Comparison of ENCODE assay signal across 1 cellular context in genomic region chr12:66149702-66150398, GRCh38.
TF ChIP-seq lines count a peak whose summit lies in the region.

No MANE protein-coding gene starts in this region.

TF ChIP-seq in K562, 482 proteins besides CTCF, POLR2A, EP300 and RAD21 (continued from another document and continues in another):
- no peak for TF ChIP-seq L3MBTL2 (IDR thresholded peaks at IDR 0.05)
- no peak for TF ChIP-seq ZNF589 (CRISPR knock-in tag; IDR thresholded peaks at IDR 0.05; ENCODE audit: low read depth)
- TF ChIP-seq COPS2 (conservative IDR thresholded peaks at IDR 0.05): no peak
- peak; percentile 38; the same call in 1 of the 2 replicates for TF ChIP-seq SMARCA4 (IDR thresholded peaks at IDR 0.05)
- no peak for TF ChIP-seq RERE (CRISPR knock-in tag; IDR thresholded peaks at IDR 0.05; ENCODE audit: borderline replicate concordance)
- TF ChIP-seq SMARCA5 (IDR thresholded peaks at IDR 0.05): no peak
- TF ChIP-seq KDM1A (IDR thresholded peaks at IDR 0.05): no peak
- TF ChIP-seq HDGF (IDR thresholded peaks at IDR 0.05): no peak
- TF ChIP-seq, protein P1, sequence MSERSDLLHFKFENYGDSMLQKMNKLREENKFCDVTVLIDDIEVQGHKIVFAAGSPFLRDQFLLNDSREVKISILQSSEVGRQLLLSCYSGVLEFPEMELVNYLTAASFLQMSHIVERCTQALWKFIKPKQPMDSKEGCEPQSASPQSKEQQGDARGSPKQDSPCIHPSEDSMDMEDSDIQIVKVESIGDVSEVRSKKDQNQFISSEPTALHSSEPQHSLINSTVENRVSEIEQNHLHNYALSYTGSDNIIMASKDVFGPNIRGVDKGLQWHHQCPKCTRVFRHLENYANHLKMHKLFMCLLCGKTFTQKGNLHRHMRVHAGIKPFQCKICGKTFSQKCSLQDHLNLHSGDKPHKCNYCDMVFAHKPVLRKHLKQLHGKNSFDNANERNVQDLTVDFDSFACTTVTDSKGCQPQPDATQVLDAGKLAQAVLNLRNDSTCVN (CRISPR knock-in tag; IDR thresholded peaks at IDR 0.05): no peak
- TF ChIP-seq CREB1 (IDR thresholded peaks at IDR 0.05): no peak
- no peak for TF ChIP-seq CREB1 (CRISPR knock-in tag; IDR thresholded peaks at IDR 0.05)
- no peak for TF ChIP-seq ZNF174 (CRISPR knock-in tag; IDR thresholded peaks at IDR 0.05)
- TF ChIP-seq HCFC1 (IDR thresholded peaks at IDR 0.05; ENCODE audit: low read depth, low read length): no peak
- no peak for TF ChIP-seq ID3 (CRISPR knock-in tag; IDR thresholded peaks at IDR 0.05)
- no peak for TF ChIP-seq ID3 (tag; IDR thresholded peaks at IDR 0.05)
- TF ChIP-seq CEBPZ (IDR thresholded peaks at IDR 0.05; ENCODE audit: borderline replicate concordance, low read depth, low read length): no peak
- no peak for TF ChIP-seq GTF2F1 (IDR thresholded peaks at IDR 0.05; ENCODE audit: low read depth, low read length)
- no peak for TF ChIP-seq TSC22D4 (tag; IDR thresholded peaks at IDR 0.05)
- peak; percentile 14; the same call in 1 of the 2 replicates for TF ChIP-seq TAL1 (IDR thresholded peaks at IDR 0.05)
- TF ChIP-seq ZHX1 (conservative IDR thresholded peaks at IDR 0.05; ENCODE audit: low read length): no peak
- TF ChIP-seq SREBF1 (IDR thresholded peaks at IDR 0.05; ENCODE audit: borderline replicate concordance, low read depth, low read length): no peak
- TF ChIP-seq, protein P2, sequence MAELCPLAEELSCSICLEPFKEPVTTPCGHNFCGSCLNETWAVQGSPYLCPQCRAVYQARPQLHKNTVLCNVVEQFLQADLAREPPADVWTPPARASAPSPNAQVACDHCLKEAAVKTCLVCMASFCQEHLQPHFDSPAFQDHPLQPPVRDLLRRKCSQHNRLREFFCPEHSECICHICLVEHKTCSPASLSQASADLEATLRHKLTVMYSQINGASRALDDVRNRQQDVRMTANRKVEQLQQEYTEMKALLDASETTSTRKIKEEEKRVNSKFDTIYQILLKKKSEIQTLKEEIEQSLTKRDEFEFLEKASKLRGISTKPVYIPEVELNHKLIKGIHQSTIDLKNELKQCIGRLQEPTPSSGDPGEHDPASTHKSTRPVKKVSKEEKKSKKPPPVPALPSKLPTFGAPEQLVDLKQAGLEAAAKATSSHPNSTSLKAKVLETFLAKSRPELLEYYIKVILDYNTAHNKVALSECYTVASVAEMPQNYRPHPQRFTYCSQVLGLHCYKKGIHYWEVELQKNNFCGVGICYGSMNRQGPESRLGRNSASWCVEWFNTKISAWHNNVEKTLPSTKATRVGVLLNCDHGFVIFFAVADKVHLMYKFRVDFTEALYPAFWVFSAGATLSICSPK (IDR thresholded peaks at IDR 0.05; ENCODE audit: borderline replicate concordance): no peak
- no peak for TF ChIP-seq CBX5 (IDR thresholded peaks at IDR 0.05; ENCODE audit: borderline replicate concordance, low read depth)
- TF ChIP-seq ZEB2 (IDR thresholded peaks at IDR 0.05): no peak
- TF ChIP-seq ETV5 (CRISPR knock-in tag; IDR thresholded peaks at IDR 0.05; ENCODE audit: low read depth): no peak
- TF ChIP-seq, protein P3, sequence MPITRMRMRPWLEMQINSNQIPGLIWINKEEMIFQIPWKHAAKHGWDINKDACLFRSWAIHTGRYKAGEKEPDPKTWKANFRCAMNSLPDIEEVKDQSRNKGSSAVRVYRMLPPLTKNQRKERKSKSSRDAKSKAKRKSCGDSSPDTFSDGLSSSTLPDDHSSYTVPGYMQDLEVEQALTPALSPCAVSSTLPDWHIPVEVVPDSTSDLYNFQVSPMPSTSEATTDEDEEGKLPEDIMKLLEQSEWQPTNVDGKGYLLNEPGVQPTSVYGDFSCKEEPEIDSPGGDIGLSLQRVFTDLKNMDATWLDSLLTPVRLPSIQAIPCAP (CRISPR knock-in tag; IDR thresholded peaks at IDR 0.05; ENCODE audit: borderline replicate concordance): no peak
- no peak for TF ChIP-seq ZNF717 (CRISPR knock-in tag; IDR thresholded peaks at IDR 0.05)
- TF ChIP-seq ZNF3 (CRISPR knock-in tag; IDR thresholded peaks at IDR 0.05): no peak
- no peak for TF ChIP-seq CBX2 (IDR thresholded peaks at IDR 0.05; ENCODE audit: insufficient read depth, low read length, poor library complexity, severe bottlenecking)
- no peak for TF ChIP-seq ZNF133 (CRISPR knock-in tag; IDR thresholded peaks at IDR 0.05)
- TF ChIP-seq CAMTA2 (CRISPR knock-in tag; conservative IDR thresholded peaks at IDR 0.05): no peak
- TF ChIP-seq E2F3 (CRISPR knock-in tag; IDR thresholded peaks at IDR 0.05): no peak
- TF ChIP-seq, protein P4, sequence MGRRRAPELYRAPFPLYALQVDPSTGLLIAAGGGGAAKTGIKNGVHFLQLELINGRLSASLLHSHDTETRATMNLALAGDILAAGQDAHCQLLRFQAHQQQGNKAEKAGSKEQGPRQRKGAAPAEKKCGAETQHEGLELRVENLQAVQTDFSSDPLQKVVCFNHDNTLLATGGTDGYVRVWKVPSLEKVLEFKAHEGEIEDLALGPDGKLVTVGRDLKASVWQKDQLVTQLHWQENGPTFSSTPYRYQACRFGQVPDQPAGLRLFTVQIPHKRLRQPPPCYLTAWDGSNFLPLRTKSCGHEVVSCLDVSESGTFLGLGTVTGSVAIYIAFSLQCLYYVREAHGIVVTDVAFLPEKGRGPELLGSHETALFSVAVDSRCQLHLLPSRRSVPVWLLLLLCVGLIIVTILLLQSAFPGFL (CRISPR knock-in tag; IDR thresholded peaks at IDR 0.05): no peak
- TF ChIP-seq ZNF224 (CRISPR knock-in tag; IDR thresholded peaks at IDR 0.05): no peak
- TF ChIP-seq ZNF311 (CRISPR knock-in tag; IDR thresholded peaks at IDR 0.05): no peak
- TF ChIP-seq, protein P5, sequence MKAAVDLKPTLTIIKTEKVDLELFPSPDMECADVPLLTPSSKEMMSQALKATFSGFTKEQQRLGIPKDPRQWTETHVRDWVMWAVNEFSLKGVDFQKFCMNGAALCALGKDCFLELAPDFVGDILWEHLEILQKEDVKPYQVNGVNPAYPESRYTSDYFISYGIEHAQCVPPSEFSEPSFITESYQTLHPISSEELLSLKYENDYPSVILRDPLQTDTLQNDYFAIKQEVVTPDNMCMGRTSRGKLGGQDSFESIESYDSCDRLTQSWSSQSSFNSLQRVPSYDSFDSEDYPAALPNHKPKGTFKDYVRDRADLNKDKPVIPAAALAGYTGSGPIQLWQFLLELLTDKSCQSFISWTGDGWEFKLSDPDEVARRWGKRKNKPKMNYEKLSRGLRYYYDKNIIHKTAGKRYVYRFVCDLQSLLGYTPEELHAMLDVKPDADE (conservative IDR thresholded peaks at IDR 0.05; ENCODE audit: control insufficient read depth, low read depth, low read length): no peak
- no peak for TF ChIP-seq ZNF764 (CRISPR knock-in tag; IDR thresholded peaks at IDR 0.05; ENCODE audit: low read depth)
- 0 out of 2 replicates have a peak, but pooled peaks have one; percentile 10 for TF ChIP-seq ADNP (tag; IDR thresholded peaks at IDR 0.05)
- no peak for TF ChIP-seq TEAD1 (CRISPR knock-in tag; IDR thresholded peaks at IDR 0.05)
- no peak for TF ChIP-seq FOXK1 (CRISPR knock-in tag; IDR thresholded peaks at IDR 0.05; ENCODE audit: borderline replicate concordance)
- no peak for TF ChIP-seq ZNF12 (CRISPR knock-in tag; IDR thresholded peaks at IDR 0.05)
- TF ChIP-seq TRIM24 (IDR thresholded peaks at IDR 0.05): no peak
- TF ChIP-seq PHF20 (IDR thresholded peaks at IDR 0.05; ENCODE audit: partially characterized antibody): no peak
- TF ChIP-seq ETV6 (IDR thresholded peaks at IDR 0.05; ENCODE audit: borderline replicate concordance in 1 of 2, low read depth in 2 of 2, low read length in 1 of 2): no peak
- no peak for TF ChIP-seq ETV6 (CRISPR knock-in tag; IDR thresholded peaks at IDR 0.05; ENCODE audit: borderline replicate concordance)
